1 cellular context compared by ENCODE assay signal in the genomic region with DNA sequence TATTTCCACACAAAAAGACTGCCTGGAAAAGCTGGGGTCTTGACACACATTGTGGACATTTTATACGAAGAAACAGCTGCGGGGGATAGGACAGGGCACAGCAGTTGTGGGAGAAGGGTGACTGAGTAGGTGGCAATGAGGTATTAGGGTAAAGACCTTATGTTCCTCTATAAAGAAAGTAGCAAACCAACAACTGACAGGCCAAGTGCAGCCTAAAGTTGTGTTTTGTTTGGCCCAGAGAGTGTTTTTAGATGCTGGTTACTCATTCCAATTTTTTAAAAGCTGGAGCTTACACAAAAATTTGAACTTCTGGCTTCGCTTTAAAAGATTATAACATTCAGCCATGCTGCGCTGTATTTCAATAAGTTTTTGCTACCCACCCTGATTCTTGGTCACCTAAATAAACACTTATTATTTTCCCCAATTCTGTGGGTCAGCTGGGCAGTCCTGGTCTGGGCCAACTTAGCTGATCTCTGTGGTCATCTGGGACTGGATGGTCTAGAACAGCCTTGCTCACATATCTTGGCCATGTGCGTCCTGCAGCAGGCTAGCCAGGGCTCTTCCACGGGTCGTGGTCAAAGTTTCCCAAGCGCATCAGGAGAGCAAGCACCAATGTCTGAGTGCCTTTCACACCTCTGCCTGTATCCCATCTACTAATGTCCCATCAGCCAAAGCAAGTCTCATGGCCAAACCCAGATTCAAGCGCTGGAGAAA. TPM values are rescaled to one million over a fixed set of nuclear protein-coding genes. Genes with fewer than 3 reads are reported as not detected.
"Had no signal": no experiment of that assay in that cellular context is flagged by ENCODE, and none has a peak within 500 bp of the region (broad histone marks: within the 10 kb centered on the region; RNA-seq: fewer than 3 reads in every experiment).

No MANE protein-coding gene starts in this region.

RNA-seq across cellular contexts. Expression of a gene that starts 51.8 kb away (rescaled TPM):
- total RNA-seq: NCI-H460 had no signal
